In genomic region chr6:161694995-161695394, GRCh38 we compare ENCODE assay signal across 8 cellular contexts.
DNase-seq lines count a peak whose midpoint lies in the region; ATAC-seq and TF ChIP-seq lines count a peak whose summit lies in the region.

No MANE protein-coding gene starts in this region.

- H3K27me3 Mint-ChIP-seq in HFFc6 (ENCODE audit: insufficient read depth), result peaks cover 1% of the 10 kb centered on the region; the same call in 1 of the 2 replicates

- intact Hi-C loops in sciatic nerve (cut with DNase I), result no loop called here

- peaks cover 28% of the 10 kb centered on the region for H3K9me3 Mint-ChIP-seq in HFFc6

- H3K27ac Mint-ChIP-seq in HFFc6, result no peak overlapping the region

- peak; percentile 15 for ATAC-seq in sciatic nerve
- ATAC-seq in HG03045 (IDR thresholded peaks at IDR 0.05; ENCODE audit: unreplicated experiment), result no peak
- ATAC-seq in GM19455 (IDR thresholded peaks at IDR 0.05; ENCODE audit: unreplicated experiment), result no peak

- no peaks in the 10 kb centered on the region for H3K4me1 Mint-ChIP-seq in HFFc6 (ENCODE audit: low read depth)

- DNase-seq in NCI-H1092 treated with DMSO at 0.1 percent for 48 hours (lab: John Stamatoyannopoulos, UW) (peak; percentile 28), NCI-H1092 (lab: John Stamatoyannopoulos, UW) (no peak), choroid plexus epithelial cell (ENCODE audit: low read depth) (peak; percentile 66), sciatic nerve (ENCODE audit: low spot score) (no peak), HFFc6 (no peak)

- TF ChIP-seq CTCF in LNCAP (IDR thresholded peaks at IDR 0.05) (peak; percentile 75), choroid plexus epithelial cell (conservative IDR thresholded peaks at IDR 0.05; ENCODE audit: low read depth, low read length) (peak; percentile 69), HFFc6 (IDR thresholded peaks at IDR 0.05) (no peak)

- H3K4me3 ChIP-seq in choroid plexus epithelial cell (ENCODE audit: low read depth, low read length), result no peak overlapping the region

- H3K36me3 Mint-ChIP-seq in HFFc6 (ENCODE audit: low read depth), result peaks cover 5% of the 10 kb centered on the region; the same call in 1 of the 2 replicates

- H3K4me3 Mint-ChIP-seq in HFFc6, result no peak overlapping the region

Comparison
In these comparisons a context has a peak if more than half of its experiments do, and no peak if none do; other contexts are left out.
1. DNase-seq: peak in NCI-H1092 treated with DMSO at 0.1 percent for 48 hours (single experiment) and choroid plexus epithelial cell (single experiment); none in NCI-H1092 (single experiment), sciatic nerve (single experiment) and HFFc6 (single experiment).